Comparison of ENCODE assay signal across 1 cellular context in the genomic region with DNA sequence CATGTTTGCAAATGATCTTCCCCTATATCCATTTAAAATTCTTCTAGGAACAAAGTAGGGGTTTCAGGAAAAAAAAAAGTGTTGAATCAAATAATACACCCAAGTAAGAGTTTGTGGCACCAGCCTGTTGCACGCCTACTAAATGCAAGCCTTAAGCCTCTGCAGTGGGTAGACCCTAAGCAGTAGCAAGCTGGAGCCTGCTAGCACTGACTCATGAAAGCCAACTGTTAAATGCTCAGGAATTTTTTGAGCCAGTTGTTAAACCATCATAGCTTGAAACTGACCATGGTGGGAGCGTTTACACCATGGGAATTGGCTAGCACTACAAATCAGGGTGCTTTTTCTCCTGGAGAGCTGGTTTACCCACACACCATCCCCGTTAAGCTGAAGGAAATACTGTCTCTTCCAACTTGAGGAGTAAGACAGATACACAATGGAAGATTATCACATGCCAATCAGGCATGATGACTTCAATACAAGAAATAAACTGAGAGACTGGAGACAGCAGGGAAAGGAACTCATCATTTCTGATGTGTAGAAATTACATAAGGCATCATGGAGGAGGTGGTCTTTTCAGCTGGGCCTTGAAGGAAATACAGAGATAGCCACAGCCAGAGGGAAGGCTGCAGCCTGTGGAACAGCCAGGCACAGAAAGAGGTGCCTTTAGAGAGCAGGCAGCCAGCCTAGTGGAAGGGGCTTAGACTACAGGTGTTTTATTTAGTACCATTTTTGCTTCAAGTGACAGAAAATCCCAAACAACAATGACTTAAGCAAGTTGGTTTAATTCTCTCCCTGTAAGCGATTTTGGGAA.
TF ChIP-seq lines count a peak whose summit lies in the region.

No MANE protein-coding gene starts in this region.

TF ChIP-seq in neural cell, 6 proteins besides CTCF, POLR2A, EP300 and RAD21 (continued from another document):
- TF ChIP-seq, protein P1, sequence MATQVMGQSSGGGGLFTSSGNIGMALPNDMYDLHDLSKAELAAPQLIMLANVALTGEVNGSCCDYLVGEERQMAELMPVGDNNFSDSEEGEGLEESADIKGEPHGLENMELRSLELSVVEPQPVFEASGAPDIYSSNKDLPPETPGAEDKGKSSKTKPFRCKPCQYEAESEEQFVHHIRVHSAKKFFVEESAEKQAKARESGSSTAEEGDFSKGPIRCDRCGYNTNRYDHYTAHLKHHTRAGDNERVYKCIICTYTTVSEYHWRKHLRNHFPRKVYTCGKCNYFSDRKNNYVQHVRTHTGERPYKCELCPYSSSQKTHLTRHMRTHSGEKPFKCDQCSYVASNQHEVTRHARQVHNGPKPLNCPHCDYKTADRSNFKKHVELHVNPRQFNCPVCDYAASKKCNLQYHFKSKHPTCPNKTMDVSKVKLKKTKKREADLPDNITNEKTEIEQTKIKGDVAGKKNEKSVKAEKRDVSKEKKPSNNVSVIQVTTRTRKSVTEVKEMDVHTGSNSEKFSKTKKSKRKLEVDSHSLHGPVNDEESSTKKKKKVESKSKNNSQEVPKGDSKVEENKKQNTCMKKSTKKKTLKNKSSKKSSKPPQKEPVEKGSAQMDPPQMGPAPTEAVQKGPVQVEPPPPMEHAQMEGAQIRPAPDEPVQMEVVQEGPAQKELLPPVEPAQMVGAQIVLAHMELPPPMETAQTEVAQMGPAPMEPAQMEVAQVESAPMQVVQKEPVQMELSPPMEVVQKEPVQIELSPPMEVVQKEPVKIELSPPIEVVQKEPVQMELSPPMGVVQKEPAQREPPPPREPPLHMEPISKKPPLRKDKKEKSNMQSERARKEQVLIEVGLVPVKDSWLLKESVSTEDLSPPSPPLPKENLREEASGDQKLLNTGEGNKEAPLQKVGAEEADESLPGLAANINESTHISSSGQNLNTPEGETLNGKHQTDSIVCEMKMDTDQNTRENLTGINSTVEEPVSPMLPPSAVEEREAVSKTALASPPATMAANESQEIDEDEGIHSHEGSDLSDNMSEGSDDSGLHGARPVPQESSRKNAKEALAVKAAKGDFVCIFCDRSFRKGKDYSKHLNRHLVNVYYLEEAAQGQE (IDR thresholded peaks at IDR 0.05; ENCODE audit: borderline replicate concordance), result no peak
TF ChIP-seq in neural cell: peak in this region for 0.
